Comparison of ENCODE assay signal across 9 cellular contexts in the genomic region with DNA sequence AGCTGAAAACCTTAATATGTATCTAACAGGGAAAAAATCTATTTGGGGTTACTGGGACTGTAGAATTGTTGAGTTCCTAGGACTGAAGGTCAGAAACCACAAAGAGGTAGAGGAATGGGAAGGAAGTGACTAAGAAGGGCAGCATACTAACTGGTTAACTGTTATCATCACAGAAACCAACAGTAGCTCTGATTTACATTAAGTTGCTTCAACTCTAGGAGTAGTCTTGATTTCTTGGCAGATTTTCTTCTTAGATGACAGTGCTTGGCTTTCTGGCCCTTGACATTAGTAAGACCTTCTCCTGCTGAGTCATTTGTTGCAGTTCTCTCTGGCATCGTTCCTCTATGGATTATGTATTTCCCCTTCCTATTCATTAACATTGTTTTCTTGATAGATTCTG.
DNase-seq lines count a peak whose midpoint lies in the region; ATAC-seq and TF ChIP-seq lines count a peak whose summit lies in the region.
"Had no signal": no experiment of that assay in that cellular context is flagged by ENCODE, and none has a peak within 500 bp of the region (broad histone marks: within the 10 kb centered on the region; RNA-seq: fewer than 3 reads in every experiment).

No MANE protein-coding gene starts in this region.

- H4K20me1 ChIP-seq in smooth muscle cell (ENCODE audit: low read depth) = no peaks in the 10 kb centered on the region

- H3K4me1 ChIP-seq in smooth muscle cell (ENCODE audit: low read depth) = peaks cover 15% of the 10 kb centered on the region
- H3K4me1 ChIP-seq in tibial artery = no peaks in the 10 kb centered on the region

- intact Hi-C loops in tibial artery (cut with DNase I; ENCODE audit: low total_unique reads) = no loop called here

- ATAC-seq in GM21717 (IDR thresholded peaks at IDR 0.05; ENCODE audit: unreplicated experiment) (peak; percentile 79), HG03457 (IDR thresholded peaks at IDR 0.05; ENCODE audit: unreplicated experiment) (no peak)

- no peaks in the 10 kb centered on the region for H3K79me2 ChIP-seq in smooth muscle cell (ENCODE audit: low read depth)

- peak overlapping the region; percentile 88 for H3K27ac ChIP-seq in smooth muscle cell (ENCODE audit: low read depth)
- no peak overlapping the region for H3K27ac ChIP-seq in tibial artery

- WGBS in smooth muscle cell (ENCODE audit: low lambda C conversion rate) = 0% methylated on average over 1 of the region's 1 CpG

- DNase-seq in M059J (ENCODE audit: low read depth) = peak; percentile 93
- DNase-seq in cardiac fibroblast (ENCODE audit: low read depth in 2 of 2) = peak; percentile 58 to 93
- no peak for DNase-seq in smooth muscle cell (lab: John Stamatoyannopoulos, UW; ENCODE audit: unreplicated experiment)
- DNase-seq in T-helper 9 cell = no peak
- DNase-seq in tibial artery = no peak
- DNase-seq: activated naive CD4-positive, alpha-beta T cell treated with Interleukin-2 at 50 U/mL for 16 hours; Right ventricle myocardium superior had no signal

- no peaks in the 10 kb centered on the region for H3K9me3 ChIP-seq in smooth muscle cell (replicated peaks; ENCODE audit: low read depth)
- no peaks in the 10 kb centered on the region for H3K9me3 ChIP-seq in tibial artery

- H3K4me3 ChIP-seq in cardiac fibroblast (replicated peaks in 1 of 2; ENCODE audit: low read depth in 2 of 2, low read length in 2 of 2) = no peak overlapping the region
- H3K4me3 ChIP-seq in smooth muscle cell = no peak overlapping the region
- H3K4me3 ChIP-seq in tibial artery = no peak overlapping the region

- H3K9ac ChIP-seq in smooth muscle cell (ENCODE audit: low read depth) = no peak overlapping the region

- peaks cover 5% of the 10 kb centered on the region for H3F3A ChIP-seq in smooth muscle cell (ENCODE audit: low read depth)

- TF ChIP-seq CTCF in cardiac fibroblast (IDR thresholded peaks at IDR 0.05; ENCODE audit: low read depth, low read length) = no peak
- TF ChIP-seq CTCF in smooth muscle cell (IDR thresholded peaks at IDR 0.05; ENCODE audit: borderline replicate concordance, insufficient read depth, poor library complexity, severe bottlenecking) = no peak
- no peak for TF ChIP-seq CTCF in tibial artery (IDR thresholded peaks at IDR 0.05)

- H3K27me3 ChIP-seq in smooth muscle cell (ENCODE audit: low read depth) (no peaks in the 10 kb centered on the region), tibial artery (no peaks in the 10 kb centered on the region)

- H2AFZ ChIP-seq in smooth muscle cell (ENCODE audit: low read depth) = no peak overlapping the region

- no peaks in the 10 kb centered on the region for H3K36me3 ChIP-seq in smooth muscle cell (ENCODE audit: low read depth)
- no peaks in the 10 kb centered on the region for H3K36me3 ChIP-seq in tibial artery

- peak overlapping the region; percentile 71 for H3K4me2 ChIP-seq in smooth muscle cell

Comparison
In these comparisons a context has a peak if more than half of its experiments do, and no peak if none do; other contexts are left out.
1. DNase-seq: peak in M059J (single experiment) and cardiac fibroblast (2 of 2); none in smooth muscle cell (single experiment), T-helper 9 cell (single experiment) and tibial artery (0 of 2).